In the genomic region with DNA sequence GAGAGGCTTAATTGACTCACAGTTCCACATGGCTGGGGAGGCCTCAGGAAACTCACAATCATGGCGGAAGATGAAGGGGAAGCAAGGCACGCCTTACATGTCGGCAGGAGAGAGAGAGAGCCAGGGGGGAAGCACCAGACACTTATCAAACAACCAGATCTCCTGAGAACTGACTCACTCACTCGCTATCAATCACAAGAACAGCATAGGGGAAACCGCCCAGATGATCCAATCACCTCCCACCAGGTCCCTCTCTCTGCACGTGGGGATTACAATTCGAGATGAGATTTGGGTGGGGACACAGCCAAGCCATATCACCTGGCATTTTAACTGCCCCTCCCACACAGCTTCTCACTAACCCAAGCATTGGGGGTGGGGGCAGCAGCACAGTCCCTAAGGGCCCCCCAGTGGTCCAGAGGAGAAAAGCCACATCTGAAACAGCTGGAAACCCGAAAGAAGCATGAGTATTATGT, we compare ENCODE assay signal across 9 cellular contexts.
A peak's percentile ranks its signal among the peaks of the same experiment; 100 is the strongest.
DNase-seq lines count a peak whose midpoint lies in the region; ATAC-seq, FAIRE-seq and TF ChIP-seq lines count a peak whose summit lies in the region.
"Had no signal": no experiment of that assay in that cellular context is flagged by ENCODE, and none has a peak within 500 bp of the region (broad histone marks: within the 10 kb centered on the region; RNA-seq: fewer than 3 reads in every experiment).

No MANE protein-coding gene starts in this region.

- DNase-seq in A549 (ENCODE audit: low read depth in 1 of 2, low spot score in 1 of 2) (peak in 1 of 2 experiments; percentile 23), GM12865 (ENCODE audit: low read depth) (peak; percentile 10), SW480 (ENCODE audit: low spot score) (peak; percentile 36), iris pigment epithelial cell (ENCODE audit: low read depth) (peak; percentile 23), testis (no peak)
- no peak for DNase-seq in activated CD4-positive, CD25-positive, alpha-beta regulatory T cell (lab: John Stamatoyannopoulos, UW)
- DNase-seq in activated effector memory CD4-positive, alpha-beta T cell treated with Interleukin-2 at 50 U/mL for 16 hours: no peak
- DNase-seq: NCI-H446 treated with DMSO at 0.1 percent for 48 hours had no signal

- POLR2A ChIA-PET in A549 (lab: Yijun Ruan, JAX): no interaction called here

- intact Hi-C loops in testis (cut with DNase I; ENCODE audit: low total_unique reads): no loop called here

- no peaks in the 10 kb centered on the region for H3K27me3 ChIP-seq in testis

- TF ChIP-seq RAD21 in A549 (conservative IDR thresholded peaks at IDR 0.05 in 1 of 2, IDR thresholded peaks at IDR 0.05 in 1 of 2): peak; percentile 23; a peak in 2 of 5 replicates

- no peak overlapping the region for H3K4me2 ChIP-seq in A549

- CTCF ChIA-PET in A549 (lab: Yijun Ruan, JAX): interaction anchor here (1.4 kb wide), 1 partner anchor 64 kb away, joined by 3 read pairs; no protein-coding TSS in a partner anchor

- H3K27ac ChIP-seq in A549 (no peak overlapping the region), testis (no peak overlapping the region)

- ATAC-seq in A549 (peak; percentile 57 to 65; a peak in 4 of 6 replicates), GM18520 (IDR thresholded peaks at IDR 0.05; ENCODE audit: unreplicated experiment) (no peak)

- no peak for TF ChIP-seq EP300 in A549 (IDR thresholded peaks at IDR 0.05)

- H3K4me1 ChIP-seq in A549 (no peaks in the 10 kb centered on the region), testis (no peaks in the 10 kb centered on the region)

- TF ChIP-seq POLR2A in A549 (IDR thresholded peaks at IDR 0.05; ENCODE audit: low read length) (no peak), testis (IDR thresholded peaks at IDR 0.05) (no peak)

- TF ChIP-seq CTCF in A549 (IDR thresholded peaks at IDR 0.05) (no peak), GM12865 (IDR thresholded peaks at IDR 0.05; ENCODE audit: insufficient read depth, low read depth, low read length, missing control alignments) (no peak), testis (IDR thresholded peaks at IDR 0.05) (no peak)

- 50% methylated on average over 8 of the region's 8 CpGs for WGBS in A549 (ENCODE audit: missing lambda C conversion rate)
- 73 to 81% methylated on average over 8 of the region's 8 CpGs for WGBS in testis, 2 donors

- no peak for FAIRE-seq in A549 (lab: Jason Lieb, UNC)

- H3K9me3 ChIP-seq in A549 (no peaks in the 10 kb centered on the region), testis (no peaks in the 10 kb centered on the region)

- no peaks in the 10 kb centered on the region for H3K36me3 ChIP-seq in testis (ENCODE audit: low read depth, missing control alignments)

- no peak overlapping the region for H3K4me3 ChIP-seq in A549
- H3K4me3 ChIP-seq in GM12865 (ENCODE audit: low read depth, low read length): no peak overlapping the region
- no peak overlapping the region for H3K4me3 ChIP-seq in testis

TF ChIP-seq in A549, 52 proteins besides CTCF, POLR2A, EP300 and RAD21:
- no peak for TF ChIP-seq HEYL (CRISPR knock-in tag; IDR thresholded peaks at IDR 0.05)
- TF ChIP-seq GATA3 (IDR thresholded peaks at IDR 0.05; ENCODE audit: borderline replicate concordance): peak; percentile 43

Comparison
In these comparisons a context has a peak if more than half of its experiments do, and no peak if none do; other contexts are left out.
1. DNase-seq: peak in GM12865 (single experiment), SW480 (single experiment) and iris pigment epithelial cell (single experiment); none in testis (single experiment), activated CD4-positive, CD25-positive, alpha-beta regulatory T cell (0 of 4) and activated effector memory CD4-positive, alpha-beta T cell treated with Interleukin-2 at 50 U/mL for 16 hours (single experiment).